ENCODE assay signal across 8 cellular contexts in genomic region chr7:30445770-30446169, GRCh38. TPM values are rescaled to one million over a fixed set of nuclear protein-coding genes. Genes with fewer than 3 reads are reported as not detected.
A peak's percentile ranks its signal among the peaks of the same experiment; 100 is the strongest.
DNase-seq lines count a peak whose midpoint lies in the region; ATAC-seq and TF ChIP-seq lines count a peak whose summit lies in the region.

No MANE protein-coding gene starts in this region.

- no peak overlapping the region for H3K27ac ChIP-seq in CD4-positive, alpha-beta T cell (ENCODE audit: low read depth, low read length)

- intact Hi-C loops in CD4-positive, alpha-beta T cell (cut with DNase I, micrococcal nuclease), result no loop called here

- no peaks in the 10 kb centered on the region for H3K9me3 Mint-ChIP-seq in CD4-positive, alpha-beta T cell
- no peaks in the 10 kb centered on the region for H3K9me3 Mint-ChIP-seq in activated naive CD4-positive, alpha-beta T cell treated with anti-CD3 and anti-CD28 coated beads, Interleukin-2, amount 50 U/mL, for 72 hours

- H3K27me3 ChIP-seq in CD4-positive, alpha-beta T cell (ENCODE audit: control insufficient read depth, insufficient read depth, low read length), result no peaks in the 10 kb centered on the region

- H3K27ac Mint-ChIP-seq in CD4-positive, alpha-beta T cell, result peak overlapping the region; percentile 60
- peak overlapping the region in 1 of 2 donors; percentile 22 for H3K27ac Mint-ChIP-seq in activated naive CD4-positive, alpha-beta T cell treated with anti-CD3 and anti-CD28 coated beads, Interleukin-2, amount 50 U/mL, for 72 hours

- no peaks in the 10 kb centered on the region for H3K27me3 Mint-ChIP-seq in CD4-positive, alpha-beta T cell

- H3K36me3 Mint-ChIP-seq in CD4-positive, alpha-beta T cell (ENCODE audit: low read depth), result peaks cover 45% of the 10 kb centered on the region
- H3K36me3 Mint-ChIP-seq in activated naive CD4-positive, alpha-beta T cell treated with anti-CD3 and anti-CD28 coated beads, Interleukin-2, amount 50 U/mL, for 72 hours, result peaks cover 0 to 5% of the 10 kb centered on the region in 2 donors

- no peak overlapping the region for H3K4me3 Mint-ChIP-seq in CD4-positive, alpha-beta T cell

- peak; percentile 42 to 81 (median 64) for DNase-seq in CD4-positive, alpha-beta T cell
- DNase-seq in SIG-M5 (lab: John Stamatoyannopoulos, UW) (peak; percentile 58), kidney tubule cell (ENCODE audit: low spot score) (peak; percentile 47), cortex of kidney (lab: John Stamatoyannopoulos, UW) (no peak)
- peak in 1 of 2 donors; percentile 53 for DNase-seq in activated naive CD4-positive, alpha-beta T cell treated with anti-CD3 and anti-CD28 coated beads, Interleukin-2, amount 50 U/mL, for 72 hours (ENCODE audit: low spot score in 2 of 2)
- peak; percentile 65 to 66 for DNase-seq in stimulated activated CD8-positive, alpha-beta memory T cell treated with anti-CD3 and anti-CD28 coated beads, Interleukin-15, amount 100 ng/mL, for 48 hours (ENCODE audit: low read depth in 2 of 2)

- POLR2A ChIA-PET in CD4-positive, alpha-beta T cell (lab: Charles Lee), result interaction anchor here (1.0 to 2.7 kb wide), 2 partner anchors 32 to 161 kb away, joined by 3 to 8 read pairs; partner anchors contain the start of genes NOD1 and ZNRF2

- TF ChIP-seq CTCF in CD4-positive, alpha-beta T cell (IDR thresholded peaks at IDR 0.05), result peak; percentile 13

- peak; percentile 100 for ATAC-seq in CD4-positive, alpha-beta T cell (ENCODE audit: poor library complexity)
- ATAC-seq in GM19455 (IDR thresholded peaks at IDR 0.05; ENCODE audit: unreplicated experiment), result peak; percentile 97
- ATAC-seq in HG03469 (IDR thresholded peaks at IDR 0.05; ENCODE audit: unreplicated experiment), result peak; percentile 95
- peak; percentile 70 to 93 for ATAC-seq in activated naive CD4-positive, alpha-beta T cell treated with anti-CD3 and anti-CD28 coated beads, Interleukin-2, amount 50 U/mL, for 72 hours

- H3K9me3 ChIP-seq in CD4-positive, alpha-beta T cell (ENCODE audit: control insufficient read depth, low read length), result no peaks in the 10 kb centered on the region

- H3K4me1 Mint-ChIP-seq in CD4-positive, alpha-beta T cell (ENCODE audit: low read depth), result peaks cover 13% of the 10 kb centered on the region

- CTCF ChIA-PET in CD4-positive, alpha-beta T cell (lab: Charles Lee), result interaction anchor here (1.0 kb wide), 1 partner anchor 170 kb away, joined by 3 read pairs; no protein-coding TSS in a partner anchor

RNA-seq across cellular contexts. Expression of gene NOD1, which starts 32.8 kb away (rescaled TPM):
- 10 to 100 TPM; 11.6 to 12.6 TPM for total RNA-seq in CD4-positive, alpha-beta T cell
- 10 to 100 TPM in 1 of 2 donors, 1 to 10 TPM in 1; 8.2 to 17.2 TPM for total RNA-seq in activated naive CD4-positive, alpha-beta T cell treated with anti-CD3 and anti-CD28 coated beads, Interleukin-2, amount 50 U/mL, for 72 hours

RNA-seq across cellular contexts. Expression of gene GGCT, which starts 58.9 kb away (rescaled TPM):
- total RNA-seq in CD4-positive, alpha-beta T cell, result 1 to 10 TPM; 6.3 to 6.6 TPM
- total RNA-seq in activated naive CD4-positive, alpha-beta T cell treated with anti-CD3 and anti-CD28 coated beads, Interleukin-2, amount 50 U/mL, for 72 hours, result 10 to 100 TPM; 69.3 to 72.9 TPM

Comparison
In these comparisons a context has a peak if more than half of its experiments do, and no peak if none do; other contexts are left out.
1. RNA of gene GGCT, which starts 58.9 kb away (total RNA-seq): 69.3 to 72.9 TPM in activated naive CD4-positive, alpha-beta T cell treated with anti-CD3 and anti-CD28 coated beads, Interleukin-2, amount 50 U/mL, for 72 hours; 6.3 to 6.6 TPM in CD4-positive, alpha-beta T cell; every median in the first group is over 4 times any median in the second.
2. Peak in every context shown above with its lines, with median percentiles within 50 percentile points of each other: ATAC-seq.